17 cellular contexts compared by ENCODE assay signal in the genomic region with DNA sequence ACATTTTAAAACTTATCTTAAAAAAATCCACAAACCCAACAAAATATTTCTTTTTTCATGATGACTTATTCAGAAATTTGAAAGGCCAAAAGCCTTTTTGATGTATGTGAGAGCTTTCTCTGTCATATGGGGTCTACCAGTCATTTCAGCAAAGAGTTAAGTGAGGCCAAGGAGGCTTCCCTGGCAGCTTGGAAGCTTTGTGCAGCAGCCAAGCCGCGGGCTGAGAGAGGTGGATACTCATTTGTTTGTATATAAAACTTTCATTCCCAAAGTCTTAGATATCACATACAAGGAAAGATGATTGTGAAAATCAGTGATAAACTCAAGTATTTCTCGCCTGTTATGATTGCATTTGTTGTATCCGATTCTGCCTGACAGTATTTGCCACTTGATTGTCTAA. TPM values are rescaled to one million over a fixed set of nuclear protein-coding genes. Genes with fewer than 3 reads are reported as not detected.
DNase-seq lines count a peak whose midpoint lies in the region; ATAC-seq, FAIRE-seq and TF ChIP-seq lines count a peak whose summit lies in the region.
"Had no signal": no experiment of that assay in that cellular context is flagged by ENCODE, and none has a peak within 500 bp of the region (broad histone marks: within the 10 kb centered on the region; RNA-seq: fewer than 3 reads in every experiment).

No MANE protein-coding gene starts in this region.

- no peak for TF ChIP-seq RAD21 in HepG2 (CRISPR knock-in tag; IDR thresholded peaks at IDR 0.05)

- DNase-seq in HepG2 (ENCODE audit: low spot score), result no peak
- DNase-seq in right lobe of liver, result no peak
- DNase-seq in thyroid gland, result no peak
- DNase-seq in AG08395 (ENCODE audit: low spot score), result no peak
- no peak for DNase-seq in KG1 (lab: John Stamatoyannopoulos, UW)
- DNase-seq in T1000 (lab: John Stamatoyannopoulos, UW), result no peak
- DNase-seq: activated gamma-delta T cell, natural killer cell had no signal

- peak overlapping the region; percentile 32 for H2AFZ ChIP-seq in HepG2 (ENCODE audit: low read length)

- FAIRE-seq in HepG2 (lab: Jason Lieb, UNC), result no peak

- no peaks in the 10 kb centered on the region for H3K79me2 ChIP-seq in HepG2 (ENCODE audit: insufficient read depth, low read length)

- CTCF ChIA-PET in HepG2 (lab: Yijun Ruan, JAX; ENCODE audit: low intra/inter-chr PET ratio, low total read pairs), result interaction anchor here (1.2 to 8.9 kb wide), 7 partner anchors 178 to 895 kb away, joined by 3 to 216 read pairs (median 11); no protein-coding TSS in a partner anchor

- no peaks in the 10 kb centered on the region for H4K20me1 ChIP-seq in HepG2 (ENCODE audit: insufficient read depth, low read length)

- TF ChIP-seq CTCF in HepG2 (CRISPR knock-in tag; IDR thresholded peaks at IDR 0.05) (no peak), right lobe of liver (IDR thresholded peaks at IDR 0.05) (no peak), thyroid gland (IDR thresholded peaks at IDR 0.05) (no peak)

- no peaks in the 10 kb centered on the region for H3K27me3 ChIP-seq in HepG2 (ENCODE audit: control insufficient read depth in 1 of 2, insufficient read depth in 2 of 2, low read length in 2 of 2)
- no peaks in the 10 kb centered on the region for H3K27me3 ChIP-seq in right lobe of liver
- no peaks in the 10 kb centered on the region for H3K27me3 ChIP-seq in muscle layer of duodenum (ENCODE audit: low read depth, low read length)
- no peaks in the 10 kb centered on the region for H3K27me3 ChIP-seq in thyroid gland
- H3K27me3 ChIP-seq: heart right ventricle had no signal

- in situ Hi-C loops in HepG2 (cut with HindIII; ENCODE audit: extremely low pct_ligation_motif_present, low pct_unique_long_range_greater_than_20kb), result loop anchor here (5.0 kb wide), 2 partner anchors 179 to 319 kb away; no protein-coding TSS in a partner anchor

- intact Hi-C loops in HepG2 (cut with micrococcal nuclease; ENCODE audit: unreplicated experiment), result loop anchor here (5.0 kb wide), 1 partner anchor 239 kb away; no protein-coding TSS in a partner anchor
- intact Hi-C loops in right lobe of liver (cut with DNase I), result loop anchor here (5.0 to 10.0 kb wide), 2 partner anchors 213 to 739 kb away; no protein-coding TSS in a partner anchor
- intact Hi-C loops in thyroid gland (cut with DNase I), result loop anchor here (10.0 kb wide), 3 partner anchors 47 to 317 kb away; partner anchors contain the start of genes RNU6-7 and RNU6-8

- H3K27ac ChIP-seq in HepG2 (ENCODE audit: extremely low read length, insufficient read depth, low read length) (no peak overlapping the region), right lobe of liver (no peak overlapping the region), cingulate gyrus (ENCODE audit: low read depth, low read length) (peak overlapping the region; percentile 44), muscle layer of duodenum (ENCODE audit: low read length) (peak overlapping the region; percentile 40), thyroid gland (peak overlapping the region in 2 of 3 donors; percentile 26 to 54)

- peak overlapping the region; percentile 41 for H3K4me2 ChIP-seq in HepG2 (ENCODE audit: low read depth, low read length)

- POLR2A ChIA-PET in HepG2 (lab: Yijun Ruan, JAX), result no interaction called here

- TF ChIP-seq POLR2A in HepG2 (IDR thresholded peaks at IDR 0.05; ENCODE audit: insufficient read depth in 1 of 2, low read depth in 2 of 2, low read length in 2 of 2) (no peak), right lobe of liver (IDR thresholded peaks at IDR 0.05) (no peak), thyroid gland (IDR thresholded peaks at IDR 0.05) (no peak)

- H3K9ac ChIP-seq in HepG2 (ENCODE audit: insufficient read depth, low read depth, low read length), result no peak overlapping the region

- H3K9me3 ChIP-seq in HepG2 (ENCODE audit: low read length), result no peaks in the 10 kb centered on the region
- H3K9me3 ChIP-seq in right lobe of liver, result no peaks in the 10 kb centered on the region
- H3K9me3 ChIP-seq in muscle layer of duodenum (ENCODE audit: control insufficient read depth in 1 of 2, low read length in 2 of 2), result no peaks in the 10 kb centered on the region
- no peaks in the 10 kb centered on the region for H3K9me3 ChIP-seq in thyroid gland
- H3K9me3 ChIP-seq: heart right ventricle had no signal

- no TSS peak for BruUV-seq in HepG2 (replicated peaks; lab: Mats Ljungman, UMichigan)

- H3K36me3 ChIP-seq in HepG2 (replicated peaks in 1 of 2; ENCODE audit: control insufficient read depth in 1 of 2, insufficient read depth in 2 of 2, low read length in 2 of 2) (no peaks in the 10 kb centered on the region), right lobe of liver (no peaks in the 10 kb centered on the region), muscle layer of duodenum (ENCODE audit: control insufficient read depth in 1 of 2, insufficient read depth in 2 of 2, low read length in 2 of 2) (no peaks in the 10 kb centered on the region), thyroid gland (no peaks in the 10 kb centered on the region)
- H3K36me3 ChIP-seq: heart right ventricle had no signal

- ATAC-seq in HepG2, result no peak
- ATAC-seq in right lobe of liver, result no peak

- H3K4me1 ChIP-seq in HepG2 (ENCODE audit: insufficient read depth, low read length), result no peaks in the 10 kb centered on the region
- H3K4me1 ChIP-seq in right lobe of liver, result peaks cover 0 to 6% (median 0%) of the 10 kb centered on the region in 4 donors
- peaks cover 0 to 12% of the 10 kb centered on the region in 2 donors for H3K4me1 ChIP-seq in muscle layer of duodenum (ENCODE audit: control insufficient read depth in 1 of 2, insufficient read depth in 2 of 2, low read length in 2 of 2)
- peaks cover 23 to 29% of the 10 kb centered on the region in 2 donors for H3K4me1 ChIP-seq in thyroid gland

- H3K4me3 ChIP-seq in HepG2 (replicated peaks in 1 of 3; ENCODE audit: insufficient read depth in 1 of 3, low read depth in 2 of 3, low read length in 3 of 3) (no peak overlapping the region), right lobe of liver (no peak overlapping the region), muscle layer of duodenum (ENCODE audit: low read depth in 1 of 2, low read length in 2 of 2) (no peak overlapping the region), thyroid gland (replicated peaks in 1 of 3) (no peak overlapping the region)
- H3K4me3 ChIP-seq: heart right ventricle had no signal

- TF ChIP-seq EP300 in HepG2 (IDR thresholded peaks at IDR 0.05; ENCODE audit: low read depth in 2 of 2, low read length in 2 of 2) (no peak), HepG2 (CRISPR knock-in tag; IDR thresholded peaks at IDR 0.05; ENCODE audit: borderline replicate concordance) (no peak)

- 64% methylated on average over 4 of the region's 4 CpGs for WGBS in HepG2 (ENCODE audit: low lambda C conversion rate)
- WGBS in right lobe of liver (ENCODE audit: insufficient coverage, low coverage, low lambda C conversion rate, missing lambda C conversion rate), result 47% methylated on average over 4 of the region's 4 CpGs
- 44 to 46% methylated on average over 4 of the region's 4 CpGs for WGBS in thyroid gland, 2 donors

RNA-seq across cellular contexts. Expression of gene RNU6-8, which starts 48.5 kb away (rescaled TPM):
- total RNA-seq in HepG2 (2016; rRNA removed; fragmentation: Illumina TruSeq; extraction: Trizol) (under 0.01 TPM in 1 of 2 replicates, not detected in the other), right lobe of liver (not detected), thyroid gland (not detected)
- total RNA-seq in HepG2 (2016; cell fraction: cytosol; rRNA removed; fragmentation: Illumina TruSeq; extraction: Trizol; ENCODE audit: low read depth), result under 0.01 TPM in 2 replicates
- total RNA-seq in HepG2 (2016; cell fraction: insoluble cytoplasmic fraction; rRNA removed; fragmentation: Illumina TruSeq; extraction: Trizol), result under 0.01 TPM in 1 of 2 replicates, not detected in the other
- total RNA-seq in HepG2 (2016; cell fraction: membrane; rRNA removed; fragmentation: Illumina TruSeq; extraction: Trizol), result under 0.01 TPM in 1 of 2 replicates, not detected in the other
- not detected in 2 replicates for total RNA-seq in HepG2 (2016; cell fraction: nucleus; rRNA removed; fragmentation: Illumina TruSeq; extraction: Trizol)
- polyA plus RNA-seq in HepG2 (2011; rRNA removed), result not detected in 2 replicates
- not detected in 2 replicates for polyA plus RNA-seq in HepG2 (2011; cell fraction: cytosol; rRNA removed)
- polyA plus RNA-seq in HepG2 (2011; cell fraction: nucleus; rRNA removed), result not detected in 2 replicates
- not detected in 2 replicates for polyA plus RNA-seq in HepG2 (2012)
- polyA plus RNA-seq in HepG2 (2016; cell fraction: cytosol; fragmentation: Illumina TruSeq; extraction: Trizol; ENCODE audit: low read depth), result not detected in 2 replicates
- polyA plus RNA-seq in HepG2 (2016; cell fraction: insoluble cytoplasmic fraction; fragmentation: Illumina TruSeq; extraction: Trizol; ENCODE audit: low read depth), result not detected in 2 replicates
- not detected in 2 replicates for polyA plus RNA-seq in HepG2 (2016; cell fraction: membrane; fragmentation: Illumina TruSeq; extraction: Trizol; ENCODE audit: low read depth)
- polyA plus RNA-seq in HepG2 (2016; cell fraction: nucleus; fragmentation: Illumina TruSeq; extraction: Trizol; ENCODE audit: insufficient read depth, low read depth), result not detected in 2 replicates
- under 0.01 TPM in 1 of 2 replicates, not detected in the other for polyA minus RNA-seq in HepG2 (2011; rRNA and poly(A)+ RNA removed; ENCODE audit: low replicate concordance)
- polyA minus RNA-seq in HepG2 (2011; cell fraction: cytosol; rRNA and poly(A)+ RNA removed), result not detected in 2 replicates
- polyA minus RNA-seq in HepG2 (2011; cell fraction: nucleus; rRNA and poly(A)+ RNA removed), result not detected in 2 replicates
- total RNA-seq: CD8-positive, alpha-beta T cell; cerebellum; heart right ventricle; lung microvascular endothelial cell; natural killer cell; pulmonary artery endothelial cell; RPMI7951 had no signal
- polyA plus RNA-seq: heart right ventricle, thymus had no signal

RNA-seq across cellular contexts. Expression of gene RNU6-7, which starts 49.7 kb away (rescaled TPM):
- total RNA-seq in HepG2 (2016; rRNA removed; fragmentation: Illumina TruSeq; extraction: Trizol), result under 0.01 TPM in 1 of 2 replicates, not detected in the other
- under 0.01 TPM in 2 replicates for total RNA-seq in HepG2 (2016; cell fraction: cytosol; rRNA removed; fragmentation: Illumina TruSeq; extraction: Trizol; ENCODE audit: low read depth)
- under 0.01 TPM in 1 of 2 replicates, not detected in the other for total RNA-seq in HepG2 (2016; cell fraction: insoluble cytoplasmic fraction; rRNA removed; fragmentation: Illumina TruSeq; extraction: Trizol)
- under 0.01 TPM in 1 of 2 replicates, not detected in the other for total RNA-seq in HepG2 (2016; cell fraction: membrane; rRNA removed; fragmentation: Illumina TruSeq; extraction: Trizol)
- not detected in 2 replicates for total RNA-seq in HepG2 (2016; cell fraction: nucleus; rRNA removed; fragmentation: Illumina TruSeq; extraction: Trizol)
- not detected in 2 replicates for polyA plus RNA-seq in HepG2 (2011; rRNA removed)
- not detected in 2 replicates for polyA plus RNA-seq in HepG2 (2011; cell fraction: cytosol; rRNA removed)
- polyA plus RNA-seq in HepG2 (2011; cell fraction: nucleus; rRNA removed), result not detected in 2 replicates
- polyA plus RNA-seq in HepG2 (2012), result not detected in 2 replicates
- not detected in 2 replicates for polyA plus RNA-seq in HepG2 (2016; cell fraction: cytosol; fragmentation: Illumina TruSeq; extraction: Trizol; ENCODE audit: low read depth)
- polyA plus RNA-seq in HepG2 (2016; cell fraction: insoluble cytoplasmic fraction; fragmentation: Illumina TruSeq; extraction: Trizol; ENCODE audit: low read depth), result not detected in 2 replicates
- not detected in 2 replicates for polyA plus RNA-seq in HepG2 (2016; cell fraction: membrane; fragmentation: Illumina TruSeq; extraction: Trizol; ENCODE audit: low read depth)
- not detected in 2 replicates for polyA plus RNA-seq in HepG2 (2016; cell fraction: nucleus; fragmentation: Illumina TruSeq; extraction: Trizol; ENCODE audit: insufficient read depth, low read depth)
- polyA minus RNA-seq in HepG2 (2011; rRNA and poly(A)+ RNA removed; ENCODE audit: low replicate concordance), result under 0.01 TPM in 1 of 2 replicates, not detected in the other
- not detected in 2 replicates for polyA minus RNA-seq in HepG2 (2011; cell fraction: cytosol; rRNA and poly(A)+ RNA removed)
- not detected in 2 replicates for polyA minus RNA-seq in HepG2 (2011; cell fraction: nucleus; rRNA and poly(A)+ RNA removed)
- total RNA-seq in right lobe of liver, result not detected
- not detected for total RNA-seq in thyroid gland
- total RNA-seq: CD8-positive, alpha-beta T cell; cerebellum; heart right ventricle; lung microvascular endothelial cell; natural killer cell; pulmonary artery endothelial cell; RPMI7951 had no signal
- polyA plus RNA-seq: heart right ventricle, thymus had no signal

Comparison
In these comparisons a context has a peak if more than half of its experiments do, and no peak if none do; other contexts are left out.
1. H3K27ac ChIP-seq: peak in cingulate gyrus (single experiment), muscle layer of duodenum (single experiment) and thyroid gland (2 of 3); none in HepG2 (single experiment) and right lobe of liver (0 of 3).